Comparison of ENCODE assay signal across 2 cellular contexts in the genomic region with DNA sequence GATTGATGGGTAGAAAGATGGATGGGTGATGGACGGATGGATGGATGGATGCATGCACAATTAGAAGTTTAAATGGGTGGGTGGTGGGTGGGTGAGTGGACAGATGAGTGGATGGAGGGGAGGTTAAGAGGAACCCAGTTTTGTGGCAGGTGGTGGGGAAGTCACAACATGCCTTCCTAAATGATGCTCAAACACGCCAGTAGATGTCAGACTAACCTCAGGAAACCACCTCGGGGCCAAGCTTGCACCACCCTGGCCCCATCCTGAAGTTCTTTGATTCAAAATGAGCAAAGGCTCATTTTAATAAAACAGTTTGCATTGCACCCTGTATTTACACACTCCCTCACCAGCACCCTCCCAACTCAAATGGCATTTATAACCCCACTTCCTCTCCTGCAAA.
TF ChIP-seq lines count a peak whose summit lies in the region.

No MANE protein-coding gene starts in this region.

TF ChIP-seq in IMR-90, 13 proteins besides CTCF, POLR2A, EP300 and RAD21 (continued from another document):
- TF ChIP-seq BHLHE40 (IDR thresholded peaks at IDR 0.05; ENCODE audit: low read depth, low read length) (no peak), MAZ (IDR thresholded peaks at IDR 0.05; ENCODE audit: borderline replicate concordance, low read depth, low read length) (no peak), CEBPB (IDR thresholded peaks at IDR 0.05; ENCODE audit: low read depth, low read length) (peak; percentile 52; the same call in 1 of the 2 replicates)
- TF ChIP-seq, protein P1, sequence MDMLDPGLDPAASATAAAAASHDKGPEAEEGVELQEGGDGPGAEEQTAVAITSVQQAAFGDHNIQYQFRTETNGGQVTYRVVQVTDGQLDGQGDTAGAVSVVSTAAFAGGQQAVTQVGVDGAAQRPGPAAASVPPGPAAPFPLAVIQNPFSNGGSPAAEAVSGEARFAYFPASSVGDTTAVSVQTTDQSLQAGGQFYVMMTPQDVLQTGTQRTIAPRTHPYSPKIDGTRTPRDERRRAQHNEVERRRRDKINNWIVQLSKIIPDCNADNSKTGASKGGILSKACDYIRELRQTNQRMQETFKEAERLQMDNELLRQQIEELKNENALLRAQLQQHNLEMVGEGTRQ (IDR thresholded peaks at IDR 0.05; ENCODE audit: low read depth, low read length), result no peak

TF ChIP-seq in neural cell, 6 proteins besides CTCF, POLR2A, EP300 and RAD21:
- TF ChIP-seq EZH2 (IDR thresholded peaks at IDR 0.05; ENCODE audit: borderline replicate concordance, insufficient read depth, low read length, poor library complexity, severe bottlenecking) (no peak), SMC3 (conservative IDR thresholded peaks at IDR 0.05; ENCODE audit: poor library complexity) (peak; percentile 93), MXI1 (conservative IDR thresholded peaks at IDR 0.05; ENCODE audit: poor library complexity, severe bottlenecking) (no peak)
- TF ChIP-seq, protein P2, sequence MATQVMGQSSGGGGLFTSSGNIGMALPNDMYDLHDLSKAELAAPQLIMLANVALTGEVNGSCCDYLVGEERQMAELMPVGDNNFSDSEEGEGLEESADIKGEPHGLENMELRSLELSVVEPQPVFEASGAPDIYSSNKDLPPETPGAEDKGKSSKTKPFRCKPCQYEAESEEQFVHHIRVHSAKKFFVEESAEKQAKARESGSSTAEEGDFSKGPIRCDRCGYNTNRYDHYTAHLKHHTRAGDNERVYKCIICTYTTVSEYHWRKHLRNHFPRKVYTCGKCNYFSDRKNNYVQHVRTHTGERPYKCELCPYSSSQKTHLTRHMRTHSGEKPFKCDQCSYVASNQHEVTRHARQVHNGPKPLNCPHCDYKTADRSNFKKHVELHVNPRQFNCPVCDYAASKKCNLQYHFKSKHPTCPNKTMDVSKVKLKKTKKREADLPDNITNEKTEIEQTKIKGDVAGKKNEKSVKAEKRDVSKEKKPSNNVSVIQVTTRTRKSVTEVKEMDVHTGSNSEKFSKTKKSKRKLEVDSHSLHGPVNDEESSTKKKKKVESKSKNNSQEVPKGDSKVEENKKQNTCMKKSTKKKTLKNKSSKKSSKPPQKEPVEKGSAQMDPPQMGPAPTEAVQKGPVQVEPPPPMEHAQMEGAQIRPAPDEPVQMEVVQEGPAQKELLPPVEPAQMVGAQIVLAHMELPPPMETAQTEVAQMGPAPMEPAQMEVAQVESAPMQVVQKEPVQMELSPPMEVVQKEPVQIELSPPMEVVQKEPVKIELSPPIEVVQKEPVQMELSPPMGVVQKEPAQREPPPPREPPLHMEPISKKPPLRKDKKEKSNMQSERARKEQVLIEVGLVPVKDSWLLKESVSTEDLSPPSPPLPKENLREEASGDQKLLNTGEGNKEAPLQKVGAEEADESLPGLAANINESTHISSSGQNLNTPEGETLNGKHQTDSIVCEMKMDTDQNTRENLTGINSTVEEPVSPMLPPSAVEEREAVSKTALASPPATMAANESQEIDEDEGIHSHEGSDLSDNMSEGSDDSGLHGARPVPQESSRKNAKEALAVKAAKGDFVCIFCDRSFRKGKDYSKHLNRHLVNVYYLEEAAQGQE (IDR thresholded peaks at IDR 0.05; ENCODE audit: borderline replicate concordance), result no peak
